ENCODE assay signal across 8 cellular contexts in the genomic region with DNA sequence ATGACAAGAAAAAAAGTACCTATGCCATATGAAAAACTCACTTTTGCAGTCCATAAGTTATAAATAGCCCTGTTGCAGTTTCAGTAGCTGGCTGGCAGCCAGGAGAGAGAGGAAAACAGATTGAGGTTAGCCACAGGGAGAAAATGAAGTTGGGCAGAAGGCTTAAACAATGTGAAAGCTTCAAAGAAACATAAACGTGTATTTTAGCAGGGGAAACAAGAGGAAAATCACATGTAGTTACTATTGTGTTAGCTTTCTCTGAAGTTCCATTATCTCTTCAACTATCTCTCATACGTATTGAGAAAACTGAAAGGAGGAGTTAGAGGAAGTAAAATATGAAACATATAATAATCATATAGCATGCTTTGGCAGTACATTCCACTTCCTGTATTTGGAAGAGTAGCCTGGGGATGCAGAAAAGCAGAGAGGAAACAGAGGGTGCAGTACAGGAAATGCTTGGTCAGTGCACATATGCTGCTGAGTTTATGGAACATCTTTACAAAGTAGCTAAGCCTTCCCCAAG.
DNase-seq lines count a peak whose midpoint lies in the region; ATAC-seq, FAIRE-seq and TF ChIP-seq lines count a peak whose summit lies in the region.

No MANE protein-coding gene starts in this region.

- H3K9me3 Mint-ChIP-seq in stimulated activated memory B cell treated with anti-CD40 and anti-IgM and Interleukin-4, amounts not matched to agents 10 μg/mL and 1 μg/mL and 100 μg/mL, for 72 hours: no peaks in the 10 kb centered on the region

- peak; percentile 82 for FAIRE-seq in GM18507 (lab: Jason Lieb, UNC)
- FAIRE-seq in frontal cortex (lab: Jason Lieb, UNC): no peak

- no peak for DNase-seq in GM18507 (ENCODE audit: extremely low spot score, insufficient read length, low read depth)
- peak; percentile 53 for DNase-seq in activated CD8-positive, alpha-beta memory T cell treated with anti-CD3 and anti-CD28 coated beads, Interleukin-2, amount 50 U/mL, for 48 hours
- DNase-seq in left cardiac atrium: peak; percentile 36
- DNase-seq in frontal cortex (ENCODE audit: low spot score in 2 of 2): no peak
- no peak for DNase-seq in OCI-M2 (lab: John Stamatoyannopoulos, UW; ENCODE audit: unreplicated experiment)

- no peaks in the 10 kb centered on the region for H3K79me2 ChIP-seq in Loucy (ENCODE audit: insufficient read depth, low read length)

- H3K9me3 ChIP-seq in Loucy (ENCODE audit: insufficient read depth, low read depth, low read length): no peaks in the 10 kb centered on the region

- H3K4me3 ChIP-seq in Loucy (ENCODE audit: low read length, poor library complexity, severe bottlenecking): peak overlapping the region; percentile 52

- intact Hi-C loops in left cardiac atrium (cut with DNase I): no loop called here

- no peak overlapping the region for H3K4me3 Mint-ChIP-seq in stimulated activated memory B cell treated with anti-CD40 and anti-IgM and Interleukin-4, amounts not matched to agents 10 μg/mL and 1 μg/mL and 100 μg/mL, for 72 hours

- H3K9ac ChIP-seq in Loucy (ENCODE audit: low read depth, low read length, poor library complexity, severe bottlenecking): peak overlapping the region; percentile 42

- peaks cover 12% of the 10 kb centered on the region for H3K4me1 Mint-ChIP-seq in stimulated activated memory B cell treated with anti-CD40 and anti-IgM and Interleukin-4, amounts not matched to agents 10 μg/mL and 1 μg/mL and 100 μg/mL, for 72 hours

- no peak for TF ChIP-seq CTCF in Loucy (conservative IDR thresholded peaks at IDR 0.05; ENCODE audit: low read length)

- peaks cover 53% of the 10 kb centered on the region for H3K4me1 ChIP-seq in Loucy (ENCODE audit: insufficient read depth, low read length, poor library complexity, severe bottlenecking)

- no peaks in the 10 kb centered on the region for H3K9me2 ChIP-seq in Loucy (replicated peaks; ENCODE audit: low read depth, low read length)

- peak overlapping the region; percentile 69 for H3K4me2 ChIP-seq in Loucy (ENCODE audit: low read depth, low read length, poor library complexity, severe bottlenecking)

- no peaks in the 10 kb centered on the region for H4K20me1 ChIP-seq in Loucy (ENCODE audit: insufficient read depth, low read length, poor library complexity, severe bottlenecking)

- H3K36me3 Mint-ChIP-seq in stimulated activated memory B cell treated with anti-CD40 and anti-IgM and Interleukin-4, amounts not matched to agents 10 μg/mL and 1 μg/mL and 100 μg/mL, for 72 hours: no peaks in the 10 kb centered on the region

- H3F3A ChIP-seq in Loucy (ENCODE audit: low read depth): peaks cover 14% of the 10 kb centered on the region

- H3K27me3 ChIP-seq in Loucy (ENCODE audit: insufficient read depth, low read length, poor library complexity, severe bottlenecking): no peaks in the 10 kb centered on the region

- H3K27ac Mint-ChIP-seq in stimulated activated memory B cell treated with anti-CD40 and anti-IgM and Interleukin-4, amounts not matched to agents 10 μg/mL and 1 μg/mL and 100 μg/mL, for 72 hours: no peak overlapping the region

- no peaks in the 10 kb centered on the region for H3K27me3 Mint-ChIP-seq in stimulated activated memory B cell treated with anti-CD40 and anti-IgM and Interleukin-4, amounts not matched to agents 10 μg/mL and 1 μg/mL and 100 μg/mL, for 72 hours

- no peaks in the 10 kb centered on the region for H3K36me3 ChIP-seq in Loucy (ENCODE audit: insufficient read depth, low read length)

- ATAC-seq in GM21786 (IDR thresholded peaks at IDR 0.05; ENCODE audit: unreplicated experiment) (peak; percentile 74), left cardiac atrium (peak in 1 of 2 donors; percentile 68)
- ATAC-seq in stimulated activated memory B cell treated with anti-CD40 and anti-IgM and Interleukin-4, amounts not matched to agents 10 μg/mL and 1 μg/mL and 100 μg/mL, for 72 hours: peak; percentile 43

- H2AFZ ChIP-seq in Loucy (ENCODE audit: low read length): no peak overlapping the region

Comparison
In these comparisons a context has a peak if more than half of its experiments do, and no peak if none do; other contexts are left out.
1. DNase-seq: peak in activated CD8-positive, alpha-beta memory T cell treated with anti-CD3 and anti-CD28 coated beads, Interleukin-2, amount 50 U/mL, for 48 hours (single experiment) and left cardiac atrium (single experiment); none in GM18507 (single experiment), frontal cortex (0 of 2) and OCI-M2 (single experiment).